Comparison of ENCODE assay signal across 7 cellular contexts in the genomic region with DNA sequence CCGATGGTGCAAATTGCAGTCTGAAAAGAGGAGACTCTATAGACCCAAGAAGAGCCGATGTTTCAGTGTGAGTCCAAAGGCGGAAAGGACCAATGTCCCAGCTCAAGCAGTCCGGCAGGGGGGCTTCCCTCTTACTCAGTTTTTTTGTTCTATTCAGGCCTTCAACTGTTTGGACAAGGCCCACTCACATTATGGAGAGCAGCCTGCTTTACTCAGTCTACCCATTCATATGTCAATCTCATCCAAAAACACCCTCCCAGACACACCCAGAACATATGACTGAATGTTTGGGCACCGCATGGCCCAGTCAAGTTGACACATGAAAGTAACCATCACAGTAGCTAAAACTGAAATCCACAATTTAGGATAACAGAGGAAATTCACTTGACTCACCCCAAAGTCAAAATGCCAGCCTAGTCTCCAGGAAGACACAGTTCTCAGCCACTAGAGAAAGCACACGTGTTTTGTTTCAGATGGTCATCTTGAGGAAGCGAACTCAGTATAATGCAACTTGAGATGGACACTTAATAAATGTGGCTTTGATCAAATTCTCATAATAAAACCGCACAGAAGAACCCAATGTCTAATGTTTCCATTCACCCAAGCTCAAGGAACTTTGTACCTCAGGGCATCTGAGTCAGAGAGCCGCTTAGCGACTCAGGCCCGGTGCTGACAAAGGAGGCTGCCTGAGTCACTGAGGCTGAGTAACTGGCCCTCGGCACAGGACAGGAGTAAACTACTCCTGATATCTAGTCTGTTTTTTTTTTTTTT. TPM values are rescaled to one million over a fixed set of nuclear protein-coding genes. Genes with fewer than 3 reads are reported as not detected.
DNase-seq lines count a peak whose midpoint lies in the region; ATAC-seq lines count a peak whose summit lies in the region.

No MANE protein-coding gene starts in this region.

- no peak for ATAC-seq in HG02763 (IDR thresholded peaks at IDR 0.05; ENCODE audit: unreplicated experiment)

- DNase-seq in HT1080 (ENCODE audit: low read depth) (peak; percentile 98), iris pigment epithelial cell (ENCODE audit: low read depth) (peak; percentile 97), NCI-H146 treated with DMSO at 0.1 percent for 48 hours (lab: John Stamatoyannopoulos, UW; ENCODE audit: unreplicated experiment) (no peak), NCI-H146 (lab: John Stamatoyannopoulos, UW) (no peak)
- peak; percentile 64 to 69 for DNase-seq in activated T-cell treated with anti-CD3 and anti-CD28 coated beads, Interleukin-2, amount 50 U/mL, for 48 hours
- DNase-seq in stimulated activated CD8-positive, alpha-beta memory T cell treated with anti-CD3 and anti-CD28 coated beads, Interleukin-15, amount 100 ng/mL, for 48 hours (ENCODE audit: low read depth in 2 of 2): peak; percentile 48 to 60

RNA-seq across cellular contexts. Expression of a gene that starts 2.4 kb away (rescaled TPM):
- 155 and 198 TPM in 2 replicates for total RNA-seq in HT1080 (2014; rRNA removed; shearing (Covaris generic))
- 439 and 452 TPM in 2 replicates for polyA plus RNA-seq in HT1080 (2015; cell fraction: cytosol; rRNA removed)
- polyA plus RNA-seq in HT1080 (2015; cell fraction: nucleus; rRNA removed): 239 and 277 TPM in 2 replicates

RNA-seq across cellular contexts. Expression of a gene that starts 59.1 kb away (rescaled TPM):
- 9.1 and 14.5 TPM in 2 replicates for total RNA-seq in HT1080 (2014; rRNA removed; shearing (Covaris generic))
- 12.9 and 18.2 TPM in 2 replicates for polyA plus RNA-seq in HT1080 (2015; cell fraction: cytosol; rRNA removed)
- polyA plus RNA-seq in HT1080 (2015; cell fraction: nucleus; rRNA removed): 11.4 and 19.7 TPM in 2 replicates

Comparison
In these comparisons a context has a peak if more than half of its experiments do, and no peak if none do; other contexts are left out.
1. DNase-seq: peak in HT1080 (single experiment), activated T-cell treated with anti-CD3 and anti-CD28 coated beads, Interleukin-2, amount 50 U/mL, for 48 hours (2 of 2), iris pigment epithelial cell (single experiment) and stimulated activated CD8-positive, alpha-beta memory T cell treated with anti-CD3 and anti-CD28 coated beads, Interleukin-15, amount 100 ng/mL, for 48 hours (2 of 2); none in NCI-H146 treated with DMSO at 0.1 percent for 48 hours (single experiment) and NCI-H146 (single experiment).